In genomic region chr11:21656065-21656464, GRCh38 we compare ENCODE assay signal across 27 cellular contexts.
"Had no signal": no experiment of that assay in that cellular context is flagged by ENCODE, and none has a peak within 500 bp of the region (broad histone marks: within the 10 kb centered on the region; RNA-seq: fewer than 3 reads in every experiment).

No MANE protein-coding gene starts in this region.

- FAIRE-seq: kidney, pancreas, small intestine had no signal

- H3K27ac ChIP-seq: left lung, lower lobe of right lung, pancreas, prostate gland, sigmoid colon, spleen, stomach, testis, thyroid gland, transverse colon, upper lobe of left lung, vagina had no signal

- H3K4me3 ChIP-seq: left lung, lower lobe of right lung, pancreas, prostate gland, sigmoid colon, spleen, stomach, testis, thyroid gland, transverse colon, upper lobe of left lung, vagina had no signal

- H3K9me3 ChIP-seq: left lung, lower lobe of right lung, pancreas, prostate gland, sigmoid colon, spleen, stomach, testis, thyroid gland, transverse colon, upper lobe of left lung, vagina had no signal

- ATAC-seq: left colon; left lung; lower lobe of right lung; naive thymus-derived CD8-positive, alpha-beta T cell; pancreas; right cardiac atrium; stimulated activated naive B cell treated with anti-CD40 and anti-IgM and Interleukin-4, amounts not matched to agents 10 μg/mL and 1 μg/mL and 100 μg/mL, for 72 hours; stimulated activated naive CD8-positive, alpha-beta T cell treated with anti-CD3 and anti-CD28 coated beads, Interleukin-15, Interleukin-2, amounts not matched to agents 100 U/mL and 50 U/mL, for 24 hours had no signal

- H3K4me1 ChIP-seq: left lung, lower lobe of right lung, pancreas, prostate gland, sigmoid colon, spleen, stomach, testis, thyroid gland, transverse colon, upper lobe of left lung, vagina had no signal

- DNase-seq: hypothalamus; immature natural killer cell; kidney; left colon; left lung; lower lobe of right lung; mammary epithelial cell; mesenchymal stem cell; naive thymus-derived CD8-positive, alpha-beta T cell; nucleus accumbens; pancreas; posterior cingulate gyrus; retina; right cardiac atrium; sigmoid colon; small intestine; spleen; stimulated activated CD4-positive, alpha-beta T cell treated with anti-CD3 and anti-CD28 coated beads, Interleukin-2, amount 100 ng/mL, for 48 hours; stimulated activated naive B cell treated with anti-CD40 and anti-IgM and Interleukin-4, amounts not matched to agents 10 μg/mL and 1 μg/mL and 100 μg/mL, for 72 hours; stimulated activated naive CD8-positive, alpha-beta T cell treated with anti-CD3 and anti-CD28 coated beads, Interleukin-15, Interleukin-2, amounts not matched to agents 100 U/mL and 50 U/mL, for 24 hours; stomach; testis; thyroid gland; transverse colon; upper lobe of left lung had no signal

- H3K36me3 ChIP-seq: left lung, lower lobe of right lung, pancreas, prostate gland, sigmoid colon, spleen, stomach, thyroid gland, transverse colon, upper lobe of left lung, vagina had no signal

- H3K27me3 ChIP-seq: left lung, pancreas, sigmoid colon, spleen, stomach, testis, thyroid gland, transverse colon, vagina had no signal
